Comparison of ENCODE assay signal across 14 cellular contexts in genomic region chr12:54197037-54197909, GRCh38. TPM values are rescaled to one million over a fixed set of nuclear protein-coding genes. Genes with fewer than 3 reads are reported as not detected.
DNase-seq lines count a peak whose midpoint lies in the region; ATAC-seq, FAIRE-seq and TF ChIP-seq lines count a peak whose summit lies in the region.
"Had no signal": no experiment of that assay in that cellular context is flagged by ENCODE, and none has a peak within 500 bp of the region (broad histone marks: within the 10 kb centered on the region; RNA-seq: fewer than 3 reads in every experiment).

No MANE protein-coding gene starts in this region.

- H3K27me3 ChIP-seq in GM23248 (replicated peaks; ENCODE audit: insufficient read depth), result no peaks in the 10 kb centered on the region; the same call in 1 of the 2 replicates
- H3K27me3 ChIP-seq in OCI-LY3 (ENCODE audit: low read depth, low read length), result peaks cover 7% of the 10 kb centered on the region; the same call in 1 of the 2 replicates
- H3K27me3 ChIP-seq in lower lobe of right lung (ENCODE audit: low read depth), result peaks cover 46% of the 10 kb centered on the region

- peaks cover 8% of the 10 kb centered on the region for H3K4me1 ChIP-seq in GM23248 (ENCODE audit: insufficient read depth)
- H3K4me1 ChIP-seq in OCI-LY3 (ENCODE audit: low read length), result peaks cover 36% of the 10 kb centered on the region
- no peaks in the 10 kb centered on the region for H3K4me1 ChIP-seq in lower lobe of right lung
- H3K4me1 ChIP-seq: upper lobe of right lung had no signal

- H2AFZ ChIP-seq in GM23248 (peak overlapping the region; percentile 48; the same call in 1 of the 2 replicates), OCI-LY3 (ENCODE audit: low read depth, low read length) (peak overlapping the region; percentile 75; the same call in 1 of the 2 replicates)

- H3K27ac ChIP-seq in GM23248 (no peak overlapping the region), OCI-LY3 (ENCODE audit: low read length) (no peak overlapping the region), lower lobe of right lung (no peak overlapping the region)
- H3K27ac ChIP-seq: dorsolateral prefrontal cortex, upper lobe of right lung had no signal

- H3K9me2 ChIP-seq in GM23248 (ENCODE audit: insufficient read depth), result no peaks in the 10 kb centered on the region

- TF ChIP-seq CTCF in OCI-LY3 (IDR thresholded peaks at IDR 0.05; ENCODE audit: low read depth, low read length) (no peak), lower lobe of right lung (IDR thresholded peaks at IDR 0.05) (no peak)

- H3K36me3 ChIP-seq in GM23248 (ENCODE audit: low read depth), result no peaks in the 10 kb centered on the region
- no peaks in the 10 kb centered on the region for H3K36me3 ChIP-seq in OCI-LY3 (replicated peaks; ENCODE audit: low read depth, low read length)
- no peaks in the 10 kb centered on the region for H3K36me3 ChIP-seq in lower lobe of right lung
- H3K36me3 ChIP-seq: upper lobe of right lung had no signal

- H3K4me2 ChIP-seq in GM23248 (ENCODE audit: unreplicated experiment) (no peak overlapping the region), OCI-LY3 (ENCODE audit: low read length) (peak overlapping the region; percentile 66)

- 48 to 49% methylated on average over 12 of the region's 12 CpGs for WGBS in GM23248 (ENCODE audit: low coverage in 1 of 2, low lambda C conversion rate in 2 of 2, missing lambda C conversion rate in 2 of 2), 2 experiments

- H3K4me3 ChIP-seq in GM23248 (no peak overlapping the region), OCI-LY3 (ENCODE audit: low read length) (peak overlapping the region; percentile 48), lower lobe of right lung (no peak overlapping the region)
- H3K4me3 ChIP-seq: dorsolateral prefrontal cortex, upper lobe of right lung had no signal

- H4K20me1 ChIP-seq in GM23248 (ENCODE audit: insufficient read depth), result no peaks in the 10 kb centered on the region
- no peaks in the 10 kb centered on the region for H4K20me1 ChIP-seq in OCI-LY3 (ENCODE audit: insufficient read depth, low read length)

- FAIRE-seq in frontal cortex (lab: Jason Lieb, UNC), result no peak

- no peaks in the 10 kb centered on the region for H3F3A ChIP-seq in GM23248 (ENCODE audit: insufficient read depth)

- in situ Hi-C loops in GM23248 (cut with MboI), result loop anchor here (10.0 kb wide), 1 partner anchor 172 kb away; the partner anchor contains the start of gene HOXC6

- DNase-seq in AG08395 (ENCODE audit: low spot score) (peak; percentile 53), GM23248 (peak; percentile 70), iPS-NIHi7 (ENCODE audit: extremely low spot score) (peak; percentile 33), frontal cortex (ENCODE audit: low spot score in 2 of 2) (no peak), lower lobe of right lung (no peak)
- DNase-seq: activated CD4-positive, alpha-beta T cell treated with anti-CD3 and anti-CD28 coated beads for 36 hours; activated naive CD4-positive, alpha-beta T cell; dorsolateral prefrontal cortex; natural killer cell; NCI-H146; upper lobe of right lung had no signal

- H3K9ac ChIP-seq in GM23248, result 0 out of 2 replicates have a peak overlapping the region, but pooled peaks have one; percentile 3
- peak overlapping the region; percentile 36 for H3K9ac ChIP-seq in OCI-LY3 (ENCODE audit: low read length)

- H3K9me3 ChIP-seq in GM23248 (ENCODE audit: low read depth) (no peaks in the 10 kb centered on the region), OCI-LY3 (ENCODE audit: insufficient read depth, low read length) (no peaks in the 10 kb centered on the region), lower lobe of right lung (no peaks in the 10 kb centered on the region)
- H3K9me3 ChIP-seq: upper lobe of right lung had no signal

- H3K79me2 ChIP-seq in GM23248 (ENCODE audit: insufficient read depth) (no peaks in the 10 kb centered on the region), OCI-LY3 (ENCODE audit: low read length) (no peaks in the 10 kb centered on the region)

- ATAC-seq in lower lobe of right lung, result no peak
- ATAC-seq in HG02678 (IDR thresholded peaks at IDR 0.05; ENCODE audit: unreplicated experiment), result no peak
- no peak for ATAC-seq in GM21619 (IDR thresholded peaks at IDR 0.05; ENCODE audit: unreplicated experiment)
- ATAC-seq: activated CD4-positive, alpha-beta T cell treated with anti-CD3 and anti-CD28 coated beads for 36 hours; natural killer cell; upper lobe of right lung had no signal

- intact Hi-C loops in lower lobe of right lung (cut with DNase I), result no loop called here

RNA-seq across cellular contexts. Expression of gene SMUG1, which starts 8.5 kb away (rescaled TPM):
- 34.5 and 38.2 TPM in 2 replicates for total RNA-seq in GM23248 (2014; rRNA removed; shearing (Covaris generic))
- 48.5 and 49.5 TPM in 2 replicates for polyA plus RNA-seq in GM23248 (2016; fragmentation: Nextera tagmentation; extraction: Ambion mirVana)
- 46.9 TPM for total RNA-seq in frontal cortex
- total RNA-seq in lower lobe of right lung, result 29.4 TPM

Comparison
In these comparisons a context has a peak if more than half of its experiments do, and no peak if none do; other contexts are left out.
1. DNase-seq: peak in AG08395 (single experiment), GM23248 (single experiment) and iPS-NIHi7 (single experiment); none in frontal cortex (0 of 2) and lower lobe of right lung (single experiment).